Comparison of ENCODE assay signal across 22 cellular contexts in genomic region chr9:132708239-132708638, GRCh38.
"Had no signal": no experiment of that assay in that cellular context is flagged by ENCODE, and none has a peak within 500 bp of the region (broad histone marks: within the 10 kb centered on the region; RNA-seq: fewer than 3 reads in every experiment).

No MANE protein-coding gene starts in this region.

- H3K27ac ChIP-seq: colonic mucosa, coronary artery, dorsolateral prefrontal cortex, epithelial cell of prostate, esophagus squamous epithelium, foreskin keratinocyte, gastrocnemius medialis, gastroesophageal sphincter, heart left ventricle, heart right ventricle had no signal

- H3K27me3 ChIP-seq: colonic mucosa had no signal

- H3K36me3 ChIP-seq: colonic mucosa, esophagus squamous epithelium, gastrocnemius medialis, gastroesophageal sphincter, heart left ventricle, heart right ventricle had no signal

- H3K4me1 ChIP-seq: colonic mucosa, esophagus squamous epithelium, foreskin keratinocyte, gastrocnemius medialis, gastroesophageal sphincter, heart left ventricle, heart right ventricle had no signal

- DNase-seq: colonic mucosa; cortex of kidney; dermis blood vessel endothelial cell; dorsolateral prefrontal cortex; effector CD4-positive, alpha-beta T cell; effector CD8-positive, alpha-beta T cell; effector memory CD4-positive, alpha-beta T cell; effector memory CD8-positive, alpha-beta T cell; endodermal cell; erythroblast; esophagus squamous epithelium; foreskin fibroblast; foreskin keratinocyte; foreskin melanocyte; gastrocnemius medialis; glutamatergic neuron; head of caudate nucleus; heart left ventricle; heart right ventricle had no signal

- H3K4me3 ChIP-seq: colonic mucosa, coronary artery, dorsolateral prefrontal cortex, esophagus squamous epithelium, gastrocnemius medialis, gastroesophageal sphincter, heart left ventricle, heart right ventricle had no signal

- H3K9me3 ChIP-seq: colonic mucosa, esophagus squamous epithelium, gastrocnemius medialis, gastroesophageal sphincter, heart left ventricle, heart right ventricle had no signal
